ENCODE assay signal across 17 cellular contexts in genomic region chr1:30817548-30817947, GRCh38.
"Had no signal": no experiment of that assay in that cellular context is flagged by ENCODE, and none has a peak within 500 bp of the region (broad histone marks: within the 10 kb centered on the region; RNA-seq: fewer than 3 reads in every experiment).

No MANE protein-coding gene starts in this region.

- H3K36me3 Mint-ChIP-seq: activated CD4-positive, alpha-beta memory T cell treated with anti-CD3 and anti-CD28 coated beads for 36 hours; activated naive CD4-positive, alpha-beta T cell treated with anti-CD3 and anti-CD28 coated beads, Interleukin-2, amount 50 U/mL, for 72 hours; naive B cell had no signal

- H3K4me3 ChIP-seq: heart right ventricle, lung, right atrium auricular region, thoracic aorta had no signal

- DNase-seq: activated CD4-positive, alpha-beta memory T cell treated with anti-CD3 and anti-CD28 coated beads for 36 hours; activated CD4-positive, alpha-beta T cell treated with anti-CD3 and anti-CD28 coated beads for 36 hours; activated gamma-delta T cell; activated T-cell treated with anti-CD3 and anti-CD28 coated beads, Interleukin-2, amount 50 U/mL, for 4 hours; effector memory CD4-positive, alpha-beta T cell; heart right ventricle; midbrain; naive B cell; small intestine; stimulated activated CD4-positive, alpha-beta T cell treated with anti-CD3 and anti-CD28 coated beads, Interleukin-4, amount 100 ng/mL, for 24 hours; stimulated activated naive CD4-positive, alpha-beta T cell treated with Interleukin-2 at 50 U/mL for 16 hours; T-helper 2 cell had no signal

- H3K36me3 ChIP-seq: heart right ventricle, right atrium auricular region, thoracic aorta had no signal

- H3K4me1 Mint-ChIP-seq: activated CD4-positive, alpha-beta T cell treated with anti-CD3 and anti-CD28 coated beads for 36 hours; central memory CD8-positive, alpha-beta T cell had no signal

- H3K9me3 ChIP-seq: heart right ventricle, right atrium auricular region, thoracic aorta had no signal

- H3K27me3 ChIP-seq: right atrium auricular region had no signal

- ATAC-seq: activated CD4-positive, alpha-beta T cell treated with anti-CD3 and anti-CD28 coated beads for 36 hours; activated naive CD4-positive, alpha-beta T cell treated with anti-CD3 and anti-CD28 coated beads, Interleukin-2, amount 50 U/mL, for 72 hours; activated T-cell treated with anti-CD3 and anti-CD28 coated beads, Interleukin-2, amount 50 U/mL, for 4 hours had no signal

- H3K27ac Mint-ChIP-seq: activated CD4-positive, alpha-beta memory T cell treated with anti-CD3 and anti-CD28 coated beads for 36 hours; activated CD4-positive, alpha-beta T cell treated with anti-CD3 and anti-CD28 coated beads for 36 hours; activated naive CD4-positive, alpha-beta T cell treated with anti-CD3 and anti-CD28 coated beads, Interleukin-2, amount 50 U/mL, for 72 hours had no signal

- H3K9me3 Mint-ChIP-seq: activated CD4-positive, alpha-beta memory T cell treated with anti-CD3 and anti-CD28 coated beads for 36 hours; activated naive CD4-positive, alpha-beta T cell treated with anti-CD3 and anti-CD28 coated beads, Interleukin-2, amount 50 U/mL, for 72 hours; activated T-cell treated with anti-CD3 and anti-CD28 coated beads, Interleukin-2, amount 50 U/mL, for 4 hours; central memory CD8-positive, alpha-beta T cell had no signal

- H3K27ac ChIP-seq: thoracic aorta had no signal

- H3K4me3 Mint-ChIP-seq: activated CD4-positive, alpha-beta memory T cell treated with anti-CD3 and anti-CD28 coated beads for 36 hours; activated CD4-positive, alpha-beta T cell treated with anti-CD3 and anti-CD28 coated beads for 36 hours; activated T-cell treated with anti-CD3 and anti-CD28 coated beads, Interleukin-2, amount 50 U/mL, for 4 hours; central memory CD8-positive, alpha-beta T cell; naive B cell had no signal
